8 cellular contexts compared by ENCODE assay signal in genomic region chr2:174846941-174847938, GRCh38.
A peak's percentile ranks its signal among the peaks of the same experiment; 100 is the strongest.
DNase-seq lines count a peak whose midpoint lies in the region; ATAC-seq, FAIRE-seq and TF ChIP-seq lines count a peak whose summit lies in the region.

No MANE protein-coding gene starts in this region.

- 0 out of 2 replicates have a peak, but pooled peaks cover 3% of the 10 kb centered on the region for H3K9me1 ChIP-seq in IMR-90 (ENCODE audit: insufficient read depth, low read length)

- in situ Hi-C loops in IMR-90 (cut with MboI; ENCODE audit: low sequenced_read_pairs), result no loop called here

- TF ChIP-seq RAD21 in A549 (conservative IDR thresholded peaks at IDR 0.05 in 1 of 2, IDR thresholded peaks at IDR 0.05 in 1 of 2) (no peak), IMR-90 (IDR thresholded peaks at IDR 0.05; ENCODE audit: low read length) (no peak)

- TF ChIP-seq CTCF in A549 (IDR thresholded peaks at IDR 0.05) (no peak), IMR-90 (conservative IDR thresholded peaks at IDR 0.05; ENCODE audit: low read depth, low read length) (no peak), bronchial epithelial cell (IDR thresholded peaks at IDR 0.05; ENCODE audit: insufficient read depth, low read length, severe bottlenecking) (no peak), spleen (IDR thresholded peaks at IDR 0.05 in 8 of 11, conservative IDR thresholded peaks at IDR 0.05 in 3 of 11) (no peak), lower leg skin (IDR thresholded peaks at IDR 0.05) (no peak), GM10248 (IDR thresholded peaks at IDR 0.05; ENCODE audit: control extremely low read depth, extremely low read depth, low read depth, missing control alignments) (no peak)

- no peak overlapping the region for H3K4me3 ChIP-seq in A549
- peak overlapping the region; percentile 65 for H3K4me3 ChIP-seq in IMR-90 (ENCODE audit: insufficient read depth, low read depth, low read length)
- H3K4me3 ChIP-seq in bronchial epithelial cell (ENCODE audit: low read depth, low read length), result no peak overlapping the region
- peak overlapping the region in 2 of 8 donors; percentile 8 to 33 for H3K4me3 ChIP-seq in spleen
- no peak overlapping the region for H3K4me3 ChIP-seq in lower leg skin (ENCODE audit: low read depth, poor library complexity, severe bottlenecking)

- no peaks in the 10 kb centered on the region for H3K9me3 ChIP-seq in A549
- no peaks in the 10 kb centered on the region for H3K9me3 ChIP-seq in IMR-90 (ENCODE audit: control insufficient read depth, insufficient read depth, low read length)
- no peaks in the 10 kb centered on the region for H3K9me3 ChIP-seq in spleen

- peak overlapping the region; percentile 14; the same call in 1 of the 2 replicates for H4K5ac ChIP-seq in IMR-90 (ENCODE audit: low read depth, low read length)

- H2AFZ ChIP-seq in IMR-90 (replicated peaks; ENCODE audit: low read length, poor library complexity), result peak overlapping the region; percentile 58

- no peaks in the 10 kb centered on the region for H4K20me1 ChIP-seq in IMR-90 (ENCODE audit: insufficient read depth, low read length)

- CTCF ChIA-PET in A549 (lab: Yijun Ruan, JAX) (interaction anchor here (1.1 to 1.3 kb wide), 2 partner anchors 12 to 76 kb away, joined by 3 read pairs; no protein-coding TSS in a partner anchor), IMR-90 (lab: Yijun Ruan, JAX) (no interaction called here), GM10248 (lab: Yijun Ruan, JAX) (interaction anchor here (1.7 kb wide), 1 partner anchor 11 kb away, joined by 4 read pairs; no protein-coding TSS in a partner anchor)

- FAIRE-seq in A549 (lab: Jason Lieb, UNC) (no peak), bronchial epithelial cell (lab: Jason Lieb, UNC) (no peak)

- no peak for TF ChIP-seq EP300 in A549 (IDR thresholded peaks at IDR 0.05)

- H3K18ac ChIP-seq in IMR-90 (ENCODE audit: low read depth, low read length), result peak overlapping the region; percentile 33; the same call in 1 of the 2 replicates

- H4K8ac ChIP-seq in IMR-90 (ENCODE audit: low read depth in 2 of 2, low read length in 2 of 2), result peak overlapping the region; percentile 23 to 29; a peak in 2 of 4 replicates

- TSS peak; percentile 98 for BruUV-seq in IMR-90 (replicated peaks; lab: Mats Ljungman, UMichigan)

- H2AK9ac ChIP-seq in IMR-90 (replicated peaks; ENCODE audit: low read depth, low read length, poor library complexity), result no peak overlapping the region

- no peaks in the 10 kb centered on the region for H3K27me3 ChIP-seq in IMR-90 (ENCODE audit: control insufficient read depth, insufficient read depth, low read length)
- H3K27me3 ChIP-seq in bronchial epithelial cell (ENCODE audit: control insufficient read depth, insufficient read depth, low read length), result no peaks in the 10 kb centered on the region
- H3K27me3 ChIP-seq in spleen (replicated peaks in 1 of 7), result no peaks in the 10 kb centered on the region

- H4K91ac ChIP-seq in IMR-90 (ENCODE audit: insufficient read depth, low read depth, low read length), result peak overlapping the region; percentile 62; the same call in 1 of the 2 replicates

- H2BK5ac ChIP-seq in IMR-90 (ENCODE audit: low read depth, low read length, poor library complexity, severe bottlenecking), result peak overlapping the region; percentile 89

- H3K27ac ChIP-seq in A549 (no peak overlapping the region), IMR-90 (ENCODE audit: insufficient read depth, low read length) (peak overlapping the region; percentile 75; the same call in 1 of the 2 replicates), spleen (no peak overlapping the region)

- no peaks in the 10 kb centered on the region for H3K36me3 ChIP-seq in IMR-90 (ENCODE audit: control insufficient read depth, insufficient read depth, low read length)
- no peaks in the 10 kb centered on the region for H3K36me3 ChIP-seq in bronchial epithelial cell (ENCODE audit: control insufficient read depth, insufficient read depth, low read length)
- H3K36me3 ChIP-seq in spleen, result no peaks in the 10 kb centered on the region

- peak overlapping the region; percentile 39; the same call in 2 of the 3 replicates for H3K4me2 ChIP-seq in A549
- peak overlapping the region; percentile 83 for H3K4me2 ChIP-seq in IMR-90 (ENCODE audit: low read depth, low read length)

- peak overlapping the region; percentile 12 for H3K4ac ChIP-seq in IMR-90 (ENCODE audit: low read depth, low read length)

- H3K14ac ChIP-seq in IMR-90 (replicated peaks; ENCODE audit: low read depth, low read length), result peak overlapping the region; percentile 8

- intact Hi-C loops in IMR-90 (cut with micrococcal nuclease) (loop anchor here (1.0 to 5.0 kb wide), 5 partner anchors 40 to 145 kb away; no protein-coding TSS in a partner anchor), spleen (cut with DNase I; ENCODE audit: low total_unique reads) (no loop called here), lower leg skin (cut with DNase I; ENCODE audit: low total_unique reads) (no loop called here)

- ATAC-seq in A549 (peak in 1 of 2 experiments; percentile 55; a peak in 3 of 6 replicates), IMR-90 (ENCODE audit: low read depth) (peak; percentile 96)

- H3K4me1 ChIP-seq in A549 (peaks cover 14% of the 10 kb centered on the region), IMR-90 (ENCODE audit: control insufficient read depth, insufficient read depth, low read length) (peaks cover 3% of the 10 kb centered on the region; the same call in 1 of the 2 replicates), spleen (no peaks in the 10 kb centered on the region)

- H3K9ac ChIP-seq in IMR-90 (ENCODE audit: low read depth, low read length), result peak overlapping the region; percentile 88

- H2BK120ac ChIP-seq in IMR-90 (ENCODE audit: low read depth, low read length), result peak overlapping the region; percentile 6

- DNase-seq in A549 (ENCODE audit: low read depth in 1 of 2, low spot score in 1 of 2), result peak in 1 of 2 experiments; percentile 20
- peak; percentile 97 for DNase-seq in IMR-90
- peak; percentile 89 for DNase-seq in bronchial epithelial cell (ENCODE audit: low read depth)
- peak; percentile 81 for DNase-seq in left kidney (ENCODE audit: low read depth, low spot score)
- no peak for DNase-seq in spleen
- DNase-seq in lower leg skin (ENCODE audit: low spot score in 2 of 2), result no peak
- DNase-seq in GM10248 (ENCODE audit: extremely low spot score), result no peak
- no peak for DNase-seq in mesenteric fat pad (ENCODE audit: low spot score)

- dilution Hi-C loops in IMR-90 (cut with HindIII; ENCODE audit: low sequenced_read_pairs, unreplicated experiment), result no loop called here

- peak overlapping the region; percentile 7; the same call in 1 of the 2 replicates for H2BK20ac ChIP-seq in IMR-90 (ENCODE audit: low read depth, low read length)

- peak overlapping the region; percentile 84; the same call in 1 of the 2 replicates for H3K56ac ChIP-seq in IMR-90 (ENCODE audit: extremely low read depth, insufficient read depth, low read length)

- TF ChIP-seq POLR2A in A549 (IDR thresholded peaks at IDR 0.05; ENCODE audit: low read length) (no peak), IMR-90 (IDR thresholded peaks at IDR 0.05; ENCODE audit: low read depth, low read length) (peak; percentile 37; the same call in 1 of the 2 replicates), spleen (IDR thresholded peaks at IDR 0.05) (no peak), lower leg skin (IDR thresholded peaks at IDR 0.05) (no peak)

- H2BK15ac ChIP-seq in IMR-90 (ENCODE audit: low read depth, low read length), result peak overlapping the region; percentile 69; the same call in 1 of the 3 replicates

- H3K23ac ChIP-seq in IMR-90 (ENCODE audit: low read depth, low read length), result peak overlapping the region; percentile 8

- peaks cover 0 to 18% of the 10 kb centered on the region in 2 experiments; a peak in 3 of 4 replicates for H3K79me1 ChIP-seq in IMR-90 (ENCODE audit: low read depth in 1 of 2, low read length in 2 of 2)

- POLR2A ChIA-PET in A549 (lab: Yijun Ruan, JAX), result no interaction called here
- POLR2A ChIA-PET in IMR-90 (lab: Charles Lee; ENCODE audit: unreplicated experiment), result interaction anchor here (0.6 kb wide), 1 partner anchor 31 kb away, joined by 5 read pairs; no protein-coding TSS in a partner anchor
- POLR2A ChIA-PET in GM10248 (lab: Yijun Ruan, JAX), result no interaction called here

- peak overlapping the region; percentile 6; the same call in 1 of the 2 replicates for H2AK5ac ChIP-seq in IMR-90 (ENCODE audit: low read depth, low read length)

- 68% methylated on average over 8 of the region's 8 CpGs for WGBS in A549 (ENCODE audit: missing lambda C conversion rate)
- WGBS in IMR-90 (ENCODE audit: extremely low coverage in 2 of 2, insufficient read length in 1 of 2), 2 experiments, result 0% methylated on average over 1 of the region's 8 CpGs; no CpG with 5 or more reads in 1 of the 2 experiments
- 37 to 51% (median 48%) methylated on average over 8 of the region's 8 CpGs for WGBS in spleen, 5 donors
- WGBS in lower leg skin, 2 donors, result 16 to 28% methylated on average over 8 of the region's 8 CpGs

TF ChIP-seq in A549, 52 proteins besides CTCF, POLR2A, EP300 and RAD21 (continues in another document):
- peak; percentile 44 to 69; a peak in 3 of 4 replicates for TF ChIP-seq CEBPB (IDR thresholded peaks at IDR 0.05)

TF ChIP-seq in IMR-90, 13 proteins besides CTCF, POLR2A, EP300 and RAD21 (continues in another document):
- peak; percentile 12; the same call in 1 of the 2 replicates for TF ChIP-seq MAZ (IDR thresholded peaks at IDR 0.05; ENCODE audit: borderline replicate concordance, low read depth, low read length)
- no peak for TF ChIP-seq CHD1 (IDR thresholded peaks at IDR 0.05; ENCODE audit: low read depth, low read length)
- TF ChIP-seq BHLHE40 (IDR thresholded peaks at IDR 0.05; ENCODE audit: low read depth, low read length), result no peak
- TF ChIP-seq, protein P1, sequence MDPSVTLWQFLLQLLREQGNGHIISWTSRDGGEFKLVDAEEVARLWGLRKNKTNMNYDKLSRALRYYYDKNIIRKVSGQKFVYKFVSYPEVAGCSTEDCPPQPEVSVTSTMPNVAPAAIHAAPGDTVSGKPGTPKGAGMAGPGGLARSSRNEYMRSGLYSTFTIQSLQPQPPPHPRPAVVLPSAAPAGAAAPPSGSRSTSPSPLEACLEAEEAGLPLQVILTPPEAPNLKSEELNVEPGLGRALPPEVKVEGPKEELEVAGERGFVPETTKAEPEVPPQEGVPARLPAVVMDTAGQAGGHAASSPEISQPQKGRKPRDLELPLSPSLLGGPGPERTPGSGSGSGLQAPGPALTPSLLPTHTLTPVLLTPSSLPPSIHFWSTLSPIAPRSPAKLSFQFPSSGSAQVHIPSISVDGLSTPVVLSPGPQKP (IDR thresholded peaks at IDR 0.05; ENCODE audit: borderline replicate concordance, low read depth, low read length), result no peak
- TF ChIP-seq, protein P2, sequence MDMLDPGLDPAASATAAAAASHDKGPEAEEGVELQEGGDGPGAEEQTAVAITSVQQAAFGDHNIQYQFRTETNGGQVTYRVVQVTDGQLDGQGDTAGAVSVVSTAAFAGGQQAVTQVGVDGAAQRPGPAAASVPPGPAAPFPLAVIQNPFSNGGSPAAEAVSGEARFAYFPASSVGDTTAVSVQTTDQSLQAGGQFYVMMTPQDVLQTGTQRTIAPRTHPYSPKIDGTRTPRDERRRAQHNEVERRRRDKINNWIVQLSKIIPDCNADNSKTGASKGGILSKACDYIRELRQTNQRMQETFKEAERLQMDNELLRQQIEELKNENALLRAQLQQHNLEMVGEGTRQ (IDR thresholded peaks at IDR 0.05; ENCODE audit: low read depth, low read length), result no peak
- TF ChIP-seq FOS (IDR thresholded peaks at IDR 0.05; ENCODE audit: low read depth, low read length), result peak; percentile 74; the same call in 1 of the 2 replicates
- no peak for TF ChIP-seq MXI1 (IDR thresholded peaks at IDR 0.05; ENCODE audit: borderline replicate concordance, low read depth, low read length)

Comparison
In these comparisons a context has a peak if more than half of its experiments do, and no peak if none do; other contexts are left out.
1. DNase-seq: peak in IMR-90 (single experiment), bronchial epithelial cell (single experiment) and left kidney (single experiment); none in spleen (single experiment), lower leg skin (0 of 2), GM10248 (single experiment) and mesenteric fat pad (single experiment).